In genomic region chr6:20700375-20700774, GRCh38 we compare ENCODE assay signal across 15 cellular contexts.
DNase-seq lines count a peak whose midpoint lies in the region; ATAC-seq, FAIRE-seq and TF ChIP-seq lines count a peak whose summit lies in the region.
"Had no signal": no experiment of that assay in that cellular context is flagged by ENCODE, and none has a peak within 500 bp of the region (broad histone marks: within the 10 kb centered on the region; RNA-seq: fewer than 3 reads in every experiment).

No MANE protein-coding gene starts in this region.

- TF ChIP-seq CTCF in foreskin keratinocyte (conservative IDR thresholded peaks at IDR 0.05): no peak
- TF ChIP-seq CTCF in tibial artery (IDR thresholded peaks at IDR 0.05): no peak

- POLR2A ChIA-PET in activated CD8-positive, alpha-beta T cell treated with anti-CD3 and anti-CD28 coated beads, Interleukin-2, amount 10 ng/mL, durations not matched to agents 7 days and 5 days (lab: Charles Lee): no interaction called here

- H3K36me3 Mint-ChIP-seq in activated CD8-positive, alpha-beta memory T cell treated with anti-CD3 and anti-CD28 coated beads, Interleukin-2, amount 10 ng/mL, durations not matched to agents 7 days and 5 days: no peaks in the 10 kb centered on the region
- no peaks in the 10 kb centered on the region for H3K36me3 Mint-ChIP-seq in activated CD8-positive, alpha-beta T cell treated with anti-CD3 and anti-CD28 coated beads, Interleukin-2, amount 10 ng/mL, durations not matched to agents 7 days and 5 days (ENCODE audit: low read depth)

- CTCF ChIA-PET in activated CD8-positive, alpha-beta memory T cell treated with anti-CD3 and anti-CD28 coated beads, Interleukin-2, amount 10 ng/mL, durations not matched to agents 7 days and 5 days (lab: Charles Lee): no interaction called here
- CTCF ChIA-PET in activated CD8-positive, alpha-beta T cell treated with anti-CD3 and anti-CD28 coated beads, Interleukin-2, amount 10 ng/mL, durations not matched to agents 7 days and 5 days (lab: Charles Lee): no interaction called here

- H3K9me3 Mint-ChIP-seq in activated CD8-positive, alpha-beta memory T cell treated with anti-CD3 and anti-CD28 coated beads, Interleukin-2, amount 10 ng/mL, durations not matched to agents 7 days and 5 days (ENCODE audit: low read depth): no peaks in the 10 kb centered on the region
- no peaks in the 10 kb centered on the region for H3K9me3 Mint-ChIP-seq in activated CD8-positive, alpha-beta T cell treated with anti-CD3 and anti-CD28 coated beads, Interleukin-2, amount 10 ng/mL, durations not matched to agents 7 days and 5 days (ENCODE audit: insufficient read depth)

- no peaks in the 10 kb centered on the region for H3K27me3 Mint-ChIP-seq in activated CD8-positive, alpha-beta memory T cell treated with anti-CD3 and anti-CD28 coated beads, Interleukin-2, amount 10 ng/mL, durations not matched to agents 7 days and 5 days
- no peaks in the 10 kb centered on the region for H3K27me3 Mint-ChIP-seq in activated CD8-positive, alpha-beta T cell treated with anti-CD3 and anti-CD28 coated beads, Interleukin-2, amount 10 ng/mL, durations not matched to agents 7 days and 5 days (ENCODE audit: low read depth)

- H3K4me1 ChIP-seq in foreskin keratinocyte: peaks cover 18% of the 10 kb centered on the region
- no peaks in the 10 kb centered on the region for H3K4me1 ChIP-seq in tibial artery
- H3K4me1 ChIP-seq: SJSA1 had no signal

- H3K27ac ChIP-seq in foreskin keratinocyte (no peak overlapping the region), tibial artery (no peak overlapping the region)
- H3K27ac ChIP-seq: coronary artery, SJSA1 had no signal

- H3K4me3 ChIP-seq in tibial artery: no peak overlapping the region
- H3K4me3 ChIP-seq: coronary artery, SJSA1 had no signal

- FAIRE-seq in GM19239 (lab: Jason Lieb, UNC): peak; percentile 23

- H3K4me1 Mint-ChIP-seq in activated CD8-positive, alpha-beta memory T cell treated with anti-CD3 and anti-CD28 coated beads, Interleukin-2, amount 10 ng/mL, durations not matched to agents 7 days and 5 days: peaks cover 9% of the 10 kb centered on the region
- peaks cover 10% of the 10 kb centered on the region for H3K4me1 Mint-ChIP-seq in activated CD8-positive, alpha-beta T cell treated with anti-CD3 and anti-CD28 coated beads, Interleukin-2, amount 10 ng/mL, durations not matched to agents 7 days and 5 days (ENCODE audit: low read depth)

- no peak overlapping the region for H3K4me3 Mint-ChIP-seq in activated CD8-positive, alpha-beta memory T cell treated with anti-CD3 and anti-CD28 coated beads, Interleukin-2, amount 10 ng/mL, durations not matched to agents 7 days and 5 days
- H3K4me3 Mint-ChIP-seq in activated CD8-positive, alpha-beta T cell treated with anti-CD3 and anti-CD28 coated beads, Interleukin-2, amount 10 ng/mL, durations not matched to agents 7 days and 5 days: no peak overlapping the region

- no peaks in the 10 kb centered on the region for H3K36me3 ChIP-seq in tibial artery
- H3K36me3 ChIP-seq: BE2C, SJSA1 had no signal

- H3K27me3 ChIP-seq in foreskin keratinocyte (no peaks in the 10 kb centered on the region), tibial artery (no peaks in the 10 kb centered on the region)
- H3K27me3 ChIP-seq: BE2C, SJSA1 had no signal

- H3K9me3 ChIP-seq in tibial artery: no peaks in the 10 kb centered on the region
- H3K9me3 ChIP-seq: BE2C, SJSA1 had no signal

- DNase-seq in GM19239 (ENCODE audit: insufficient read length, low spot score) (no peak), NCI-H446 treated with DMSO at 0.1 percent for 48 hours (lab: John Stamatoyannopoulos, UW) (peak; percentile 96), foreskin keratinocyte (peak in 1 of 2 donors; percentile 35), tibial artery (no peak)
- DNase-seq in activated CD8-positive, alpha-beta memory T cell treated with anti-CD3 and anti-CD28 coated beads, Interleukin-2, amount 10 ng/mL, durations not matched to agents 7 days and 5 days: no peak
- no peak for DNase-seq in activated CD8-positive, alpha-beta T cell treated with anti-CD3 and anti-CD28 coated beads, Interleukin-2, amount 10 ng/mL, durations not matched to agents 7 days and 5 days
- DNase-seq: activated CD8-positive, alpha-beta memory T cell treated with anti-CD3 and anti-CD28 coated beads for 24 hours; activated gamma-delta T cell; aorta; BE2C; erythroblast had no signal

- no peak overlapping the region for H3K27ac Mint-ChIP-seq in activated CD8-positive, alpha-beta memory T cell treated with anti-CD3 and anti-CD28 coated beads, Interleukin-2, amount 10 ng/mL, durations not matched to agents 7 days and 5 days
- no peak overlapping the region for H3K27ac Mint-ChIP-seq in activated CD8-positive, alpha-beta T cell treated with anti-CD3 and anti-CD28 coated beads, Interleukin-2, amount 10 ng/mL, durations not matched to agents 7 days and 5 days

- intact Hi-C loops in tibial artery (cut with DNase I; ENCODE audit: low total_unique reads): no loop called here

- peak; percentile 47 for ATAC-seq in HG02763 (IDR thresholded peaks at IDR 0.05; ENCODE audit: unreplicated experiment)
- ATAC-seq in foreskin keratinocyte: peak; percentile 14
- no peak for ATAC-seq in activated CD8-positive, alpha-beta memory T cell treated with anti-CD3 and anti-CD28 coated beads, Interleukin-2, amount 10 ng/mL, durations not matched to agents 7 days and 5 days
- ATAC-seq in activated CD8-positive, alpha-beta T cell treated with anti-CD3 and anti-CD28 coated beads, Interleukin-2, amount 10 ng/mL, durations not matched to agents 7 days and 5 days: no peak
- ATAC-seq in HG02852 (IDR thresholded peaks at IDR 0.05; ENCODE audit: unreplicated experiment): no peak

Comparison
In these comparisons a context has a peak if more than half of its experiments do, and no peak if none do; other contexts are left out.
1. ATAC-seq: peak in HG02763 (single experiment) and foreskin keratinocyte (single experiment); none in activated CD8-positive, alpha-beta memory T cell treated with anti-CD3 and anti-CD28 coated beads, Interleukin-2, amount 10 ng/mL, durations not matched to agents 7 days and 5 days (single experiment), activated CD8-positive, alpha-beta T cell treated with anti-CD3 and anti-CD28 coated beads, Interleukin-2, amount 10 ng/mL, durations not matched to agents 7 days and 5 days (single experiment) and HG02852 (single experiment).